In genomic region chr9:74951725-74952151, GRCh38 we compare ENCODE assay signal across 7 cellular contexts. TPM values are rescaled to one million over a fixed set of nuclear protein-coding genes. Genes with fewer than 3 reads are reported as not detected.
DNase-seq lines count a peak whose midpoint lies in the region; ATAC-seq lines count a peak whose summit lies in the region.

No MANE protein-coding gene starts in this region.

- H3K36me3 ChIP-seq in mucosa of rectum (ENCODE audit: control insufficient read depth in 2 of 2, insufficient read depth in 2 of 2, low read length in 2 of 2): no peaks in the 10 kb centered on the region

- H3K27me3 ChIP-seq in mucosa of rectum (ENCODE audit: control insufficient read depth in 2 of 2, insufficient read depth in 2 of 2, low read length in 2 of 2): no peaks in the 10 kb centered on the region

- DNase-seq in NCI-H460 (ENCODE audit: extremely low read depth, low read depth) (peak; percentile 8), activated T-cell treated with anti-CD3 and anti-CD28 coated beads for 1 hour (ENCODE audit: low read depth) (peak; percentile 24), epithelial cell of prostate (ENCODE audit: low read depth, low spot score) (no peak)
- peak; percentile 23 for DNase-seq in stimulated activated naive B cell treated with anti-CD40 and anti-IgM and Interleukin-4, amounts not matched to agents 10 μg/mL and 1 μg/mL and 100 μg/mL, for 72 hours

- H3K4me1 ChIP-seq in mucosa of rectum (ENCODE audit: control insufficient read depth in 2 of 2, insufficient read depth in 2 of 2, low read length in 2 of 2): peaks cover 4 to 6% of the 10 kb centered on the region in 2 donors

- H3K4me1 Mint-ChIP-seq in stimulated activated naive B cell treated with anti-CD40 and anti-IgM and Interleukin-4, amounts not matched to agents 10 μg/mL and 1 μg/mL and 100 μg/mL, for 72 hours: peaks cover 9 to 20% of the 10 kb centered on the region in 2 donors

- no peaks in the 10 kb centered on the region for H3K27me3 Mint-ChIP-seq in stimulated activated naive B cell treated with anti-CD40 and anti-IgM and Interleukin-4, amounts not matched to agents 10 μg/mL and 1 μg/mL and 100 μg/mL, for 72 hours

- H3K9me3 Mint-ChIP-seq in stimulated activated naive B cell treated with anti-CD40 and anti-IgM and Interleukin-4, amounts not matched to agents 10 μg/mL and 1 μg/mL and 100 μg/mL, for 72 hours: no peaks in the 10 kb centered on the region

- no peaks in the 10 kb centered on the region for H3K9me3 ChIP-seq in mucosa of rectum (ENCODE audit: control insufficient read depth in 2 of 2, low read length in 2 of 2)

- peak overlapping the region; percentile 86 to 92 for H3K9ac ChIP-seq in mucosa of rectum (ENCODE audit: low read depth in 1 of 2, low read length in 2 of 2)

- H3K27ac Mint-ChIP-seq in stimulated activated naive B cell treated with anti-CD40 and anti-IgM and Interleukin-4, amounts not matched to agents 10 μg/mL and 1 μg/mL and 100 μg/mL, for 72 hours: peak overlapping the region; percentile 95

- ATAC-seq in GM18858 (IDR thresholded peaks at IDR 0.05; ENCODE audit: unreplicated experiment): peak; percentile 18
- peak; percentile 30 for ATAC-seq in HG02870 (IDR thresholded peaks at IDR 0.05; ENCODE audit: unreplicated experiment)
- ATAC-seq in stimulated activated naive B cell treated with anti-CD40 and anti-IgM and Interleukin-4, amounts not matched to agents 10 μg/mL and 1 μg/mL and 100 μg/mL, for 72 hours (replicated peaks): peak; percentile 47 to 50

- H3K27ac ChIP-seq in epithelial cell of prostate (peak overlapping the region; percentile 74), mucosa of rectum (ENCODE audit: low read depth in 2 of 2, low read length in 2 of 2) (peak overlapping the region; percentile 91 to 97)

- peaks cover 4 to 7% of the 10 kb centered on the region in 2 donors for H3K36me3 Mint-ChIP-seq in stimulated activated naive B cell treated with anti-CD40 and anti-IgM and Interleukin-4, amounts not matched to agents 10 μg/mL and 1 μg/mL and 100 μg/mL, for 72 hours

- peak overlapping the region; percentile 93 to 96 for H3K4me3 ChIP-seq in mucosa of rectum (ENCODE audit: low read length in 2 of 2)

- peak overlapping the region; percentile 98 for H3K4me3 Mint-ChIP-seq in stimulated activated naive B cell treated with anti-CD40 and anti-IgM and Interleukin-4, amounts not matched to agents 10 μg/mL and 1 μg/mL and 100 μg/mL, for 72 hours

RNA-seq across cellular contexts. Expression of gene C9orf40, which starts 1.0 kb away (rescaled TPM):
- 7.6 and 9.4 TPM in 2 replicates for total RNA-seq in NCI-H460 (2014; rRNA removed; shearing (Covaris generic))
- 14.8 and 18.9 TPM in 2 replicates for polyA plus RNA-seq in NCI-H460 (2014; cell fraction: nucleus; rRNA removed)
